ENCODE assay signal across 15 cellular contexts in the genomic region with DNA sequence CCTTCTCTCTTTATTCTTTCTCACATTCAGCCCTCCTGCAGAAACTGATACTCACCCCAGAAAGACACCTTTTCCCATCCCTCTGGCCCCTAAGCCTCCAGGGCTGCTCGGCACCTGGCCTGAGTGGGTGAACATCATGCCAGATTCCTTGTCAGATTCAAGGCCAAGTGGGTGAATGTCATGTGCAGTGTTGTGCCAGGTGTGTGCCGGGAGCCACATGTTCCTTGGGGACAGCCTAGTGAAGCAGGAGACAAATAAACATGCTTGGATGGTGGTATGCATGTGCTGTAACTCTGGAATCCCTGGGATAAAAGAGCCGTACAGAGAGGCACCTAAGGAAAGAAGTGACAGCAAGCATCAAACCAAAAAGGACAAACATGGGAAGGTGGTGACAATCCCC. TPM values are rescaled to one million over a fixed set of nuclear protein-coding genes. Genes with fewer than 3 reads are reported as not detected.
"Had no signal": no experiment of that assay in that cellular context is flagged by ENCODE, and none has a peak within 500 bp of the region (broad histone marks: within the 10 kb centered on the region; RNA-seq: fewer than 3 reads in every experiment).

No MANE protein-coding gene starts in this region.

RNA-seq across cellular contexts. Expression of a gene that starts 1.7 kb away (rescaled TPM):
- total RNA-seq: activated B cell treated with CpG ODN at 0.5 μM for 24 hours; activated CD4-positive, alpha-beta memory T cell treated with anti-CD3 and anti-CD28 coated beads for 36 hours; activated CD4-positive, alpha-beta memory T cell treated with anti-CD3 and anti-CD28 coated beads, Interleukin-2, amount 10 ng/mL, durations not matched to agents 7 days and 5 days; activated CD4-positive, alpha-beta T cell treated with anti-CD3 and anti-CD28 coated beads for 36 hours; activated CD4-positive, alpha-beta T cell treated with anti-CD3 and anti-CD28 coated beads, Interleukin-2, amount 10 ng/mL, durations not matched to agents 24 days and 14 days; activated CD4-positive, alpha-beta T cell treated with anti-CD3 and anti-CD28 coated beads, Interleukin-2, amount 10 ng/mL, durations not matched to agents 7 days and 5 days; activated CD8-positive, alpha-beta memory T cell treated with anti-CD3 and anti-CD28 coated beads for 36 hours; activated CD8-positive, alpha-beta memory T cell treated with anti-CD3 and anti-CD28 coated beads, Interleukin-2, amount 10 ng/mL, durations not matched to agents 7 days and 5 days; activated CD8-positive, alpha-beta T cell treated with anti-CD3 and anti-CD28 coated beads for 36 hours; activated CD8-positive, alpha-beta T cell treated with anti-CD3 and anti-CD28 coated beads, Interleukin-2, amount 10 ng/mL, durations not matched to agents 7 days and 5 days; T-helper 1 cell treated with Interleukin-12 subunit alpha and Interleukin-12 subunit beta and Interleukin-4 antibody, amounts not matched to agents 30 ng/mL and 1 ng/mL, for 36 hours; T-helper 17 cell; T-helper 2 cell treated with Interferon-gamma antibody and Interleukin-4, amounts not matched to agents 100 ng/mL and 5 ng/mL, for 36 hours had no signal

RNA-seq across cellular contexts. Expression of a gene that starts 42.2 kb away (rescaled TPM):
- total RNA-seq: activated B cell treated with CpG ODN at 0.5 μM for 24 hours; activated CD4-positive, alpha-beta memory T cell treated with anti-CD3 and anti-CD28 coated beads for 36 hours; activated CD4-positive, alpha-beta memory T cell treated with anti-CD3 and anti-CD28 coated beads, Interleukin-2, amount 10 ng/mL, durations not matched to agents 7 days and 5 days; activated CD4-positive, alpha-beta T cell treated with anti-CD3 and anti-CD28 coated beads, Interleukin-2, amount 10 ng/mL, durations not matched to agents 24 days and 14 days; activated CD4-positive, alpha-beta T cell treated with anti-CD3 and anti-CD28 coated beads, Interleukin-2, amount 10 ng/mL, durations not matched to agents 7 days and 5 days; activated CD8-positive, alpha-beta memory T cell treated with anti-CD3 and anti-CD28 coated beads for 36 hours; activated CD8-positive, alpha-beta memory T cell treated with anti-CD3 and anti-CD28 coated beads, Interleukin-2, amount 10 ng/mL, durations not matched to agents 7 days and 5 days; activated CD8-positive, alpha-beta T cell treated with anti-CD3 and anti-CD28 coated beads for 36 hours; activated CD8-positive, alpha-beta T cell treated with anti-CD3 and anti-CD28 coated beads, Interleukin-2, amount 10 ng/mL, durations not matched to agents 7 days and 5 days; T-helper 17 cell; T-helper 2 cell treated with Interferon-gamma antibody and Interleukin-4, amounts not matched to agents 100 ng/mL and 5 ng/mL, for 36 hours; WTC11 had no signal

RNA-seq across cellular contexts. Expression of a gene that starts 50.7 kb away (rescaled TPM):
- total RNA-seq: activated B cell treated with CpG ODN at 0.5 μM for 24 hours; activated CD4-positive, alpha-beta memory T cell treated with anti-CD3 and anti-CD28 coated beads for 36 hours; activated CD4-positive, alpha-beta memory T cell treated with anti-CD3 and anti-CD28 coated beads, Interleukin-2, amount 10 ng/mL, durations not matched to agents 7 days and 5 days; activated CD4-positive, alpha-beta T cell treated with anti-CD3 and anti-CD28 coated beads for 36 hours; activated CD4-positive, alpha-beta T cell treated with anti-CD3 and anti-CD28 coated beads, Interleukin-2, amount 10 ng/mL, durations not matched to agents 24 days and 14 days; activated CD4-positive, alpha-beta T cell treated with anti-CD3 and anti-CD28 coated beads, Interleukin-2, amount 10 ng/mL, durations not matched to agents 7 days and 5 days; activated CD8-positive, alpha-beta memory T cell treated with anti-CD3 and anti-CD28 coated beads for 36 hours; activated CD8-positive, alpha-beta memory T cell treated with anti-CD3 and anti-CD28 coated beads, Interleukin-2, amount 10 ng/mL, durations not matched to agents 7 days and 5 days; activated CD8-positive, alpha-beta T cell treated with anti-CD3 and anti-CD28 coated beads for 36 hours; activated CD8-positive, alpha-beta T cell treated with anti-CD3 and anti-CD28 coated beads, Interleukin-2, amount 10 ng/mL, durations not matched to agents 7 days and 5 days; T-cell; T-helper 1 cell treated with Interleukin-12 subunit alpha and Interleukin-12 subunit beta and Interleukin-4 antibody, amounts not matched to agents 30 ng/mL and 1 ng/mL, for 36 hours; T-helper 17 cell; T-helper 2 cell treated with Interferon-gamma antibody and Interleukin-4, amounts not matched to agents 100 ng/mL and 5 ng/mL, for 36 hours; WTC11 had no signal
